12 cellular contexts compared by ENCODE assay signal in the genomic region with DNA sequence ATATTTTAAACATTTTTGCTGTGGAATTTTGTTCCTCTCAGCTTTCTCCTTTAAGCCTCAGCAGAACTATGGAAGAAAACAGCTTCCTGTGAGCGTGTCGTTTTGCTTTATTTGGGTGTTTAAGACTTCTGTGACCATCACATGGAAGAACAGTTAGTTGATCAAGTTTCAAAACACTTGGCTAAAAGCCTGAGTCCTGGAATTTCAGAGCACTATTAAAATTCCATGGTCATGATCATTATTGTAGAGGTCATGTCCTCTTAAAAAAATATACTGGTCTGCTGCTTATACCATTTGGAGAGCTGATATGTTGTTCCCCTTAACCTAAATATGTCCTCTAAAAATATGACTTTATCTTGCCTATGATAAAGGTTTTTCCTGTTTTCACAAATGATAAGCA. TPM values are rescaled to one million over a fixed set of nuclear protein-coding genes. Genes with fewer than 3 reads are reported as not detected.
DNase-seq lines count a peak whose midpoint lies in the region; ATAC-seq, FAIRE-seq and TF ChIP-seq lines count a peak whose summit lies in the region.
"Had no signal": no experiment of that assay in that cellular context is flagged by ENCODE, and none has a peak within 500 bp of the region (broad histone marks: within the 10 kb centered on the region; RNA-seq: fewer than 3 reads in every experiment).

No MANE protein-coding gene starts in this region.

- H3K36me3 ChIP-seq in BJ (ENCODE audit: control insufficient read depth, insufficient read depth, low read length) (no peaks in the 10 kb centered on the region), endothelial cell of umbilical vein (ENCODE audit: control insufficient read depth in 2 of 2, extremely low read depth in 1 of 2, insufficient read depth in 2 of 2, low read length in 2 of 2) (no peaks in the 10 kb centered on the region), pancreas (no peaks in the 10 kb centered on the region)
- H3K36me3 ChIP-seq: tibial nerve had no signal

- no peaks in the 10 kb centered on the region for H3K79me2 ChIP-seq in endothelial cell of umbilical vein (ENCODE audit: control insufficient read depth, insufficient read depth, low read length)

- no peaks in the 10 kb centered on the region for H3K9me1 ChIP-seq in endothelial cell of umbilical vein (replicated peaks; ENCODE audit: control insufficient read depth, extremely low read depth, insufficient read depth, low read length)

- TF ChIP-seq CTCF in BJ (IDR thresholded peaks at IDR 0.05; ENCODE audit: insufficient read depth, low read depth, low read length) (no peak), endothelial cell of umbilical vein (IDR thresholded peaks at IDR 0.05; ENCODE audit: extremely low read depth in 1 of 2, insufficient read depth in 1 of 2, low read depth in 1 of 2, low read length in 2 of 2) (no peak), pancreas (IDR thresholded peaks at IDR 0.05) (no peak)

- no TSS peak for BruUV-seq in endothelial cell of umbilical vein (replicated peaks; lab: Mats Ljungman, UMichigan)

- intact Hi-C loops in endothelial cell of umbilical vein (cut with micrococcal nuclease) (loop anchor here (1.0 to 2.0 kb wide), 2 partner anchors 14 to 16 kb away; no protein-coding TSS in a partner anchor), pancreas (cut with DNase I) (no loop called here)

- peak in 3 of 4 donors; percentile 40 to 77 (median 49) for ATAC-seq in pancreas
- ATAC-seq: GM23338 had no signal

- POLR2A ChIA-PET in BJ (lab: Charles Lee) (no interaction called here), endothelial cell of umbilical vein (lab: Charles Lee) (interaction anchor here (1.0 kb wide), 1 partner anchor 16 kb away, joined by 8 read pairs; no protein-coding TSS in a partner anchor)

- TF ChIP-seq POLR2A in endothelial cell of umbilical vein (IDR thresholded peaks at IDR 0.05; ENCODE audit: low read depth, low read length): no peak

- no peaks in the 10 kb centered on the region for H3K27me3 ChIP-seq in BJ (ENCODE audit: control insufficient read depth, insufficient read depth, low read length)
- H3K27me3 ChIP-seq in endothelial cell of umbilical vein (ENCODE audit: control insufficient read depth in 2 of 2, insufficient read depth in 2 of 2, low read length in 2 of 2): no peaks in the 10 kb centered on the region
- H3K27me3 ChIP-seq in pancreas: no peaks in the 10 kb centered on the region
- H3K27me3 ChIP-seq: esophagus muscularis mucosa, tibial nerve had no signal

- no peak overlapping the region for H3K4me3 ChIP-seq in BJ (ENCODE audit: low read depth, low read length)
- H3K4me3 ChIP-seq in endothelial cell of umbilical vein (replicated peaks in 1 of 3; ENCODE audit: insufficient read depth in 1 of 3, low read depth in 1 of 3, low read length in 3 of 3): no peak overlapping the region
- no peak overlapping the region for H3K4me3 ChIP-seq in pancreas
- H3K4me3 ChIP-seq: esophagus muscularis mucosa, GM23338, tibial nerve had no signal

- dilution Hi-C loops in endothelial cell of umbilical vein (cut with MboI; ENCODE audit: extremely low pct_ligation_motif_present, low sequenced_read_pairs): no loop called here

- FAIRE-seq in endothelial cell of umbilical vein (lab: Jason Lieb, UNC) (peak; percentile 82), pancreas (lab: Jason Lieb, UNC) (no peak)

- in situ Hi-C loops in G401 (cut with HindIII; ENCODE audit: low sequenced_read_pairs): no loop called here

- DNase-seq in BJ (ENCODE audit: low read depth): peak; percentile 95
- peak; percentile 34 for DNase-seq in LoVo (ENCODE audit: low spot score)
- DNase-seq in endothelial cell of umbilical vein (ENCODE audit: low read depth, low spot score): peak; percentile 90
- no peak for DNase-seq in pancreas
- no peak for DNase-seq in NCI-H1436 treated with DMSO at 0.1 percent for 48 hours (lab: John Stamatoyannopoulos, UW)
- no peak for DNase-seq in cerebellar cortex (ENCODE audit: low spot score)
- DNase-seq in G401 (ENCODE audit: low spot score): no peak
- DNase-seq in NCI-H187 (lab: John Stamatoyannopoulos, UW): no peak
- DNase-seq: NCI-H2107 had no signal

- CTCF ChIA-PET in BJ (lab: Yijun Ruan, JAX): no interaction called here
- CTCF ChIA-PET in endothelial cell of umbilical vein (lab: Charles Lee): interaction anchor here (0.7 to 2.5 kb wide), 7 partner anchors 11 to 66 kb away, joined by 3 to 12 read pairs (median 3); no protein-coding TSS in a partner anchor

- H3K9me3 ChIP-seq in endothelial cell of umbilical vein (replicated peaks; ENCODE audit: control insufficient read depth, insufficient read depth, low read length) (no peaks in the 10 kb centered on the region), pancreas (no peaks in the 10 kb centered on the region)
- H3K9me3 ChIP-seq: esophagus muscularis mucosa, tibial nerve had no signal

- H3K27ac ChIP-seq in endothelial cell of umbilical vein (ENCODE audit: insufficient read depth, low read depth, low read length) (peak overlapping the region; percentile 40), pancreas (peak overlapping the region in 1 of 4 donors; percentile 5)
- H3K27ac ChIP-seq: esophagus muscularis mucosa had no signal

- peak overlapping the region; percentile 56 for H3K4me2 ChIP-seq in endothelial cell of umbilical vein (ENCODE audit: insufficient read depth, low read length)
- H3K4me2 ChIP-seq: GM23338 had no signal

- H3K9ac ChIP-seq in endothelial cell of umbilical vein (replicated peaks; ENCODE audit: extremely low read depth, insufficient read depth, low read length): no peak overlapping the region

- H2AFZ ChIP-seq in endothelial cell of umbilical vein (ENCODE audit: low read depth, low read length): no peak overlapping the region
- H2AFZ ChIP-seq: GM23338 had no signal

- H3K4me1 ChIP-seq in endothelial cell of umbilical vein (ENCODE audit: control insufficient read depth, extremely low read depth, insufficient read depth, low read length) (peaks cover 17% of the 10 kb centered on the region), pancreas (no peaks in the 10 kb centered on the region)

- no peaks in the 10 kb centered on the region for H4K20me1 ChIP-seq in endothelial cell of umbilical vein (replicated peaks; ENCODE audit: control insufficient read depth, extremely low read depth, insufficient read depth, low read length)

- WGBS in pancreas, 2 donors: 57 to 68% methylated on average over 2 of the region's 2 CpGs

TF ChIP-seq in endothelial cell of umbilical vein, 7 proteins besides CTCF, POLR2A, EP300 and RAD21:
- no peak for TF ChIP-seq EZH2 (IDR thresholded peaks at IDR 0.05; ENCODE audit: borderline replicate concordance, low read depth, low read length, severe bottlenecking)
- TF ChIP-seq GATA2 (IDR thresholded peaks at IDR 0.05; ENCODE audit: insufficient read depth, insufficient read length, low read depth, low read length): peak; percentile 70
- TF ChIP-seq, protein P1, sequence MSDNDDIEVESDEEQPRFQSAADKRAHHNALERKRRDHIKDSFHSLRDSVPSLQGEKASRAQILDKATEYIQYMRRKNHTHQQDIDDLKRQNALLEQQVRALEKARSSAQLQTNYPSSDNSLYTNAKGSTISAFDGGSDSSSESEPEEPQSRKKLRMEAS (IDR thresholded peaks at IDR 0.05; ENCODE audit: insufficient read depth, insufficient read length): no peak
- TF ChIP-seq JUN (IDR thresholded peaks at IDR 0.05; ENCODE audit: borderline replicate concordance, insufficient read depth, insufficient read length, low read depth): peak; percentile 25
- TF ChIP-seq FOS (IDR thresholded peaks at IDR 0.05; ENCODE audit: borderline replicate concordance, insufficient read depth, low read length): peak; percentile 30

RNA-seq across cellular contexts. Expression of a gene that starts 12.6 kb away (rescaled TPM):
- polyA plus RNA-seq in BJ (2011; rRNA removed): 41.5 and 44.4 TPM in 2 replicates
- polyA minus RNA-seq in BJ (2011; rRNA and poly(A)+ RNA removed): 23.1 and 23.7 TPM in 2 replicates
- total RNA-seq in endothelial cell of umbilical vein: 58.9 and 61.9 TPM in 2 replicates
- 29.7 and 35.3 TPM in 2 replicates for polyA plus RNA-seq in endothelial cell of umbilical vein
- polyA plus RNA-seq in endothelial cell of umbilical vein (2011; cell fraction: cytosol; rRNA removed): 48.8 and 51.7 TPM in 2 replicates
- polyA plus RNA-seq in endothelial cell of umbilical vein (2011; cell fraction: nucleus; rRNA removed): 43.0 and 46.3 TPM in 2 replicates
- 39.2 and 43.2 TPM in 2 replicates for polyA plus RNA-seq in endothelial cell of umbilical vein (2012)
- polyA minus RNA-seq in endothelial cell of umbilical vein: 42.5 and 44.7 TPM in 2 replicates
- polyA minus RNA-seq in endothelial cell of umbilical vein (2011; cell fraction: cytosol; rRNA and poly(A)+ RNA removed): 8.6 TPM
- 19.7 and 22.6 TPM in 2 replicates for polyA minus RNA-seq in endothelial cell of umbilical vein (2011; cell fraction: nucleus; rRNA and poly(A)+ RNA removed)
- total RNA-seq in pancreas: 10 to 100 TPM in 2 of 6 donors, 1 to 10 TPM in 4; 8.3 to 15.5 (median 9.2) TPM
- 1 to 10 TPM; 7.9 to 9.3 TPM for polyA plus RNA-seq in pancreas
- total RNA-seq in G401 (2014; rRNA removed; shearing (Covaris generic)): 22.6 and 33.2 TPM in 2 replicates

Comparison
In these comparisons a context has a peak if more than half of its experiments do, and no peak if none do; other contexts are left out.
1. DNase-seq: peak in BJ (single experiment), LoVo (single experiment) and endothelial cell of umbilical vein (single experiment); none in pancreas (0 of 6), NCI-H1436 treated with DMSO at 0.1 percent for 48 hours (single experiment), cerebellar cortex (single experiment), G401 (single experiment) and NCI-H187 (0 of 2).